Comparison of ENCODE assay signal across 20 cellular contexts in the genomic region with DNA sequence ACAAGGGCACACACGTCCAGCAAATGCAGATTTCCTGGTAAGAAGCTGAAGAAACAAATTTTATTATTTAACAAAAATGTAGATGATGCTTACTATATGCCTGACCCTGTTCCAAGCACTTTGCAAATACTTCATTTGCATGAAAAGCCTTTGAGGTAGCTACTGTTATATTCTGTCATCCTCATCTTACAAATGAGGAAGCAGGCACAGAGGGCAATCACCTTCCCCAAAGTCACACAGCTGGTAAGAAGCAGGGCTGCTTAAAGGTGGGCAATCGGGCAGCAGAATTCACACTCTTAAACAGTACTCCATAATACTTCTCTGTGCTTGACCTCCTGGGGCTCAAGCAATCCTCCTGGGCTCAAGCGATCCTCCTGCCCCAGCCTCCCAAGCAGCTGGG. TPM values are rescaled to one million over a fixed set of nuclear protein-coding genes. Genes with fewer than 3 reads are reported as not detected.
A peak's percentile ranks its signal among the peaks of the same experiment; 100 is the strongest.
DNase-seq lines count a peak whose midpoint lies in the region; ATAC-seq and TF ChIP-seq lines count a peak whose summit lies in the region.
"Had no signal": no experiment of that assay in that cellular context is flagged by ENCODE, and none has a peak within 500 bp of the region (broad histone marks: within the 10 kb centered on the region; RNA-seq: fewer than 3 reads in every experiment).

No MANE protein-coding gene starts in this region.

- peaks cover 4% of the 10 kb centered on the region for H3K36me3 Mint-ChIP-seq in nephron (ENCODE audit: low read depth)

- H3K79me2 ChIP-seq in OCI-LY3 (ENCODE audit: low read length): no peaks in the 10 kb centered on the region

- H3K9ac ChIP-seq in BLaER1 (no peak overlapping the region), OCI-LY3 (ENCODE audit: low read length) (no peak overlapping the region)

- H3K27ac ChIP-seq in BLaER1 (no peak overlapping the region), OCI-LY3 (ENCODE audit: low read length) (no peak overlapping the region), ascending aorta (peak overlapping the region; percentile 79 to 85)

- no peak overlapping the region for H3K4me3 Mint-ChIP-seq in nephron
- H3K4me3 Mint-ChIP-seq: B cell; CD8-positive, alpha-beta memory T cell; GM23338; HFFc6 had no signal

- H3K27me3 Mint-ChIP-seq in nephron (ENCODE audit: low read depth): peaks cover 5% of the 10 kb centered on the region

- H3K36me3 ChIP-seq in BLaER1 (no peaks in the 10 kb centered on the region), OCI-LY3 (replicated peaks; ENCODE audit: low read depth, low read length) (no peaks in the 10 kb centered on the region), ascending aorta (no peaks in the 10 kb centered on the region)

- no peak overlapping the region for H2AFZ ChIP-seq in OCI-LY3 (ENCODE audit: low read depth, low read length)
- H2AFZ ChIP-seq: GM23338 had no signal

- DNase-seq in ascending aorta (ENCODE audit: low spot score in 2 of 2): no peak
- DNase-seq in NCI-H524 (lab: John Stamatoyannopoulos, UW): no peak
- DNase-seq in stimulated activated CD4-positive, alpha-beta T cell treated with anti-CD3 and anti-CD28 coated beads, Interleukin-15, amount 100 ng/mL, for 24 hours: no peak
- no peak for DNase-seq in GM19240 (ENCODE audit: insufficient read length, low spot score)
- DNase-seq: 8988T; C1 segment of cervical spinal cord; CD4-positive, CD25-positive, alpha-beta regulatory T cell; CD8-positive, alpha-beta memory T cell; COR-L47; H7; HFFc6; IMR-90 had no signal

- H3K4me1 ChIP-seq in BLaER1 (peaks cover 10% of the 10 kb centered on the region), OCI-LY3 (ENCODE audit: low read length) (peaks cover 10% of the 10 kb centered on the region), ascending aorta (peaks cover 2 to 25% of the 10 kb centered on the region in 2 donors)

- H3K9me3 Mint-ChIP-seq in nephron: peaks cover 12% of the 10 kb centered on the region

- no peaks in the 10 kb centered on the region for H4K20me1 ChIP-seq in BLaER1
- no peaks in the 10 kb centered on the region for H4K20me1 ChIP-seq in OCI-LY3 (ENCODE audit: insufficient read depth, low read length)

- no peaks in the 10 kb centered on the region for H3K27me3 ChIP-seq in BLaER1
- H3K27me3 ChIP-seq in OCI-LY3 (ENCODE audit: low read depth, low read length): peaks cover 3% of the 10 kb centered on the region
- no peaks in the 10 kb centered on the region for H3K27me3 ChIP-seq in ascending aorta

- ATAC-seq in GM18517 (IDR thresholded peaks at IDR 0.05; ENCODE audit: unreplicated experiment): no peak
- ATAC-seq: GM23338, HCT116 had no signal

- peak overlapping the region in 2 of 3 experiments; percentile 31 to 95 for H3K27ac Mint-ChIP-seq in nephron
- H3K27ac Mint-ChIP-seq: B cell; CD4-positive, CD25-positive, alpha-beta regulatory T cell; CD8-positive, alpha-beta memory T cell; GM23338; HFFc6 had no signal

- H3K4me3 ChIP-seq in BLaER1 (no peak overlapping the region), OCI-LY3 (ENCODE audit: low read length) (no peak overlapping the region), ascending aorta (no peak overlapping the region)
- H3K4me3 ChIP-seq: GM23338 had no signal

- peaks cover 56% of the 10 kb centered on the region for H3K4me1 Mint-ChIP-seq in nephron
- H3K4me1 Mint-ChIP-seq: B cell, GM23338 had no signal

- intact Hi-C loops in ascending aorta (cut with DNase I): no loop called here

- H3K9me3 ChIP-seq in BLaER1 (peaks cover 17% of the 10 kb centered on the region), OCI-LY3 (ENCODE audit: insufficient read depth, low read length) (peaks cover 6% of the 10 kb centered on the region; the same call in 1 of the 2 replicates), ascending aorta (peaks cover 0 to 3% of the 10 kb centered on the region in 2 donors)

- H3K4me2 ChIP-seq in BLaER1: 0 out of 2 replicates have a peak overlapping the region, but pooled peaks have one; percentile 27
- H3K4me2 ChIP-seq in OCI-LY3 (ENCODE audit: low read length): peak overlapping the region; percentile 25
- H3K4me2 ChIP-seq: GM23338 had no signal

- no peak for TF ChIP-seq CTCF in OCI-LY3 (IDR thresholded peaks at IDR 0.05; ENCODE audit: low read depth, low read length)
- TF ChIP-seq CTCF in ascending aorta (IDR thresholded peaks at IDR 0.05): no peak
- TF ChIP-seq CTCF in nephron (IDR thresholded peaks at IDR 0.05; ENCODE audit: unreplicated experiment in 3 of 3): no peak

RNA-seq across cellular contexts. Expression of a gene that starts 18.3 kb away (rescaled TPM):
- total RNA-seq in ascending aorta: 0.53 TPM
- total RNA-seq: A673; B cell; CD4-positive, CD25-positive, alpha-beta regulatory T cell; CD8-positive, alpha-beta memory T cell had no signal

RNA-seq across cellular contexts. Expression of a gene that starts 24.4 kb away (rescaled TPM):
- 0.53 TPM for total RNA-seq in ascending aorta
- total RNA-seq: B cell; CD4-positive, CD25-positive, alpha-beta regulatory T cell had no signal

RNA-seq across cellular contexts. Expression of a gene that starts 33.6 kb away (rescaled TPM):
- total RNA-seq in ascending aorta: 10.0 TPM
- total RNA-seq: B cell; CD4-positive, CD25-positive, alpha-beta regulatory T cell; CD8-positive, alpha-beta memory T cell had no signal

RNA-seq across cellular contexts. Expression of a gene that starts 48.7 kb away (rescaled TPM):
- total RNA-seq in ascending aorta: 15.8 TPM
- total RNA-seq: CD4-positive, CD25-positive, alpha-beta regulatory T cell had no signal

Comparison
In these comparisons a context has a peak if more than half of its experiments do, and no peak if none do; other contexts are left out.
1. H3K27ac ChIP-seq: peak in ascending aorta (2 of 2); none in BLaER1 (single experiment) and OCI-LY3 (single experiment).